26 cellular contexts compared by ENCODE assay signal in the genomic region with DNA sequence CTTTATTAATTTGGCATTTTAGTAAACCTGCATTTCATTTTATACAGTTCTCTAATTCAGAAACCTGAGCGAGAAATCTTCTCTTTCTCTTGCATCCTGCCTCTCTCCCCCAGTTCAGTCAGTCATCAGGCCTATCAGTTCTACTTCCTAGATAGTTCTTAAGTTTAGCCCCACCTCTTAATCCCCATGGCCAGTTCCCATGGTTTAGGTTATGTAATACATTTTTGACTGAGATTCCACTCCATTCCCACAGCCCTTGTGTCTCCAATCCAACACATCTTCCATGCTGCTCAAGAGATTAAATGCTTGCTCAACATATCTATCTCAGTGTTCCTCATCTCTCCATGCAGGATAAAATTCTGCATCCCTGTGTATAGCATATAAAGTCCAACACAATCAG.
A peak's percentile ranks its signal among the peaks of the same experiment; 100 is the strongest.
DNase-seq lines count a peak whose midpoint lies in the region; ATAC-seq and TF ChIP-seq lines count a peak whose summit lies in the region.
"Had no signal": no experiment of that assay in that cellular context is flagged by ENCODE, and none has a peak within 500 bp of the region (broad histone marks: within the 10 kb centered on the region; RNA-seq: fewer than 3 reads in every experiment).

No MANE protein-coding gene starts in this region.

- peak overlapping the region; percentile 72 for H3K4me2 ChIP-seq in smooth muscle cell

- TF ChIP-seq CTCF in smooth muscle cell (IDR thresholded peaks at IDR 0.05; ENCODE audit: borderline replicate concordance, insufficient read depth, poor library complexity, severe bottlenecking) (no peak), coronary artery (IDR thresholded peaks at IDR 0.05) (no peak)

- DNase-seq in NCI-H82 (lab: John Stamatoyannopoulos, UW) (peak; percentile 22), NCI-H82 treated with DMSO at 0.1 percent for 48 hours (lab: John Stamatoyannopoulos, UW; ENCODE audit: unreplicated experiment) (no peak), SJCRH30 (peak in 1 of 2 experiments; percentile 30), myocyte (ENCODE audit: low read depth) (peak; percentile 43), smooth muscle cell (lab: John Stamatoyannopoulos, UW; ENCODE audit: unreplicated experiment) (no peak), coronary artery (ENCODE audit: low spot score) (no peak)
- no peak for DNase-seq in stimulated activated CD4-positive, alpha-beta T cell treated with anti-CD3 and anti-CD28 coated beads, Interleukin-4, amount 100 ng/mL, for 4 hours
- DNase-seq: ACHN, BE2C, Calu3, Kasumi-1, MV-4-11, NCI-H1105, NCI-H1436 treated with DMSO at 0.1 percent for 48 hours, NCI-H187 treated with DMSO at 0.1 percent for 48 hours, NCI-H2107, NCI-H446, NCI-H524 treated with DMSO at 0.1 percent for 48 hours, NCI-H774, SHP77 treated with DMSO at 0.1 percent for 48 hours had no signal

- H3K27me3 ChIP-seq in SJCRH30 (no peaks in the 10 kb centered on the region), smooth muscle cell (ENCODE audit: low read depth) (no peaks in the 10 kb centered on the region)
- H3K27me3 ChIP-seq: BE2C had no signal

- no peaks in the 10 kb centered on the region for H3K36me3 ChIP-seq in SJCRH30
- no peaks in the 10 kb centered on the region for H3K36me3 ChIP-seq in smooth muscle cell (ENCODE audit: low read depth)
- H3K36me3 ChIP-seq: BE2C had no signal

- peaks cover 29% of the 10 kb centered on the region for H3K4me1 ChIP-seq in SJCRH30
- peaks cover 23% of the 10 kb centered on the region for H3K4me1 ChIP-seq in smooth muscle cell (ENCODE audit: low read depth)
- H3K4me1 ChIP-seq: BE2C had no signal

- no peak for ATAC-seq in HG02642 (IDR thresholded peaks at IDR 0.05; ENCODE audit: poor library complexity, unreplicated experiment)
- ATAC-seq: HepG2, K562 had no signal

- H4K20me1 ChIP-seq in smooth muscle cell (ENCODE audit: low read depth): no peaks in the 10 kb centered on the region

- H3F3A ChIP-seq in smooth muscle cell (ENCODE audit: low read depth): peaks cover 26% of the 10 kb centered on the region

- H3K4me3 ChIP-seq in SJCRH30 (no peak overlapping the region), smooth muscle cell (no peak overlapping the region), coronary artery (no peak overlapping the region)
- H3K4me3 ChIP-seq: K562, SK-N-MC had no signal

- no peaks in the 10 kb centered on the region for H3K79me2 ChIP-seq in smooth muscle cell (ENCODE audit: low read depth)

- WGBS in smooth muscle cell (ENCODE audit: low lambda C conversion rate): 73% methylated on average over 1 of the region's 1 CpG

- no peaks in the 10 kb centered on the region for H3K9me3 ChIP-seq in SJCRH30 (replicated peaks)
- H3K9me3 ChIP-seq in smooth muscle cell (replicated peaks; ENCODE audit: low read depth): no peaks in the 10 kb centered on the region
- H3K9me3 ChIP-seq: BE2C had no signal

- H2AFZ ChIP-seq in smooth muscle cell (ENCODE audit: low read depth): no peak overlapping the region

- H3K9ac ChIP-seq in smooth muscle cell (ENCODE audit: low read depth): no peak overlapping the region

- peak overlapping the region; percentile 59; the same call in 1 of the 2 replicates for H3K27ac ChIP-seq in SJCRH30
- H3K27ac ChIP-seq in smooth muscle cell (ENCODE audit: low read depth): peak overlapping the region; percentile 71
- H3K27ac ChIP-seq in coronary artery: no peak overlapping the region
- H3K27ac ChIP-seq: 22Rv1, RWPE1, SK-N-MC had no signal

Comparison
In these comparisons a context has a peak if more than half of its experiments do, and no peak if none do; other contexts are left out.
1. DNase-seq: peak in NCI-H82 (single experiment) and myocyte (single experiment); none in NCI-H82 treated with DMSO at 0.1 percent for 48 hours (single experiment), smooth muscle cell (single experiment), coronary artery (single experiment) and stimulated activated CD4-positive, alpha-beta T cell treated with anti-CD3 and anti-CD28 coated beads, Interleukin-4, amount 100 ng/mL, for 4 hours (0 of 2).
2. H3K27ac ChIP-seq: peak in SJCRH30 (single experiment) and smooth muscle cell (single experiment); none in coronary artery (0 of 2).